Comparison of ENCODE assay signal across 3 cellular contexts in genomic region chr4:138577145-138577544, GRCh38.
"Had no signal": no experiment of that assay in that cellular context is flagged by ENCODE, and none has a peak within 500 bp of the region (broad histone marks: within the 10 kb centered on the region; RNA-seq: fewer than 3 reads in every experiment).

No MANE protein-coding gene starts in this region.

- H3K9ac ChIP-seq: GM23248, KMS-11 had no signal

- H3K4me3 ChIP-seq: GM23248 had no signal

- H3K4me2 ChIP-seq: KMS-11 had no signal

- H2AFZ ChIP-seq: GM23248 had no signal

- FAIRE-seq: H54 had no signal

- H3K27ac ChIP-seq: GM23248, KMS-11 had no signal
